ENCODE assay signal across 8 cellular contexts in genomic region chr15:45635763-45636292, GRCh38. TPM values are rescaled to one million over a fixed set of nuclear protein-coding genes. Genes with fewer than 3 reads are reported as not detected.
DNase-seq lines count a peak whose midpoint lies in the region; ATAC-seq and TF ChIP-seq lines count a peak whose summit lies in the region.

No MANE protein-coding gene starts in this region.

- peaks cover 5% of the 10 kb centered on the region in 2 experiments for H3K4me1 Mint-ChIP-seq in H9
- no peaks in the 10 kb centered on the region for H3K4me1 Mint-ChIP-seq in glutamatergic neuron (ENCODE audit: low read depth, unreplicated experiment)

- no peak overlapping the region for H3T11ph ChIP-seq in H9 (ENCODE audit: low read length)

- no peak overlapping the region for H4K5ac ChIP-seq in H9 (ENCODE audit: insufficient read length, low read depth, low read length)

- TF ChIP-seq CTCF in H9 (conservative IDR thresholded peaks at IDR 0.05) (no peak), VCaP (conservative IDR thresholded peaks at IDR 0.05) (no peak), glutamatergic neuron (IDR thresholded peaks at IDR 0.05; ENCODE audit: partially characterized antibody, unreplicated experiment) (no peak), smooth muscle cell (IDR thresholded peaks at IDR 0.05; ENCODE audit: borderline replicate concordance, insufficient read depth, poor library complexity, severe bottlenecking) (no peak)

- H3K27me3 Mint-ChIP-seq in H9 (ENCODE audit: low read depth) = peaks cover 97% of the 10 kb centered on the region
- peaks cover 6% of the 10 kb centered on the region for H3K27me3 Mint-ChIP-seq in glutamatergic neuron (ENCODE audit: unreplicated experiment)

- no peak overlapping the region for H2AFZ ChIP-seq in H9 (ENCODE audit: low read length)
- no peak overlapping the region for H2AFZ ChIP-seq in smooth muscle cell (ENCODE audit: low read depth)

- no peaks in the 10 kb centered on the region for H3K9me3 ChIP-seq in H9 (ENCODE audit: control insufficient read depth, low read depth, low read length)
- H3K9me3 ChIP-seq in smooth muscle cell (replicated peaks; ENCODE audit: low read depth) = no peaks in the 10 kb centered on the region

- H3K27me3 ChIP-seq in H9 (ENCODE audit: insufficient read depth, low read length) = peaks cover 8% of the 10 kb centered on the region; the same call in 1 of the 2 replicates
- H3K27me3 ChIP-seq in smooth muscle cell (ENCODE audit: low read depth) = no peaks in the 10 kb centered on the region

- H3K4me1 ChIP-seq in H9 (ENCODE audit: insufficient read depth, low read length) (no peaks in the 10 kb centered on the region), smooth muscle cell (ENCODE audit: low read depth) (peaks cover 7% of the 10 kb centered on the region)

- H3K23ac ChIP-seq in H9 (ENCODE audit: insufficient read length, low read depth, low read length) = no peak overlapping the region

- DNase-seq in H9 (no peak), glutamatergic neuron (no peak), smooth muscle cell (lab: John Stamatoyannopoulos, UW; ENCODE audit: unreplicated experiment) (no peak), RKO (ENCODE audit: low spot score) (no peak)
- no peak for DNase-seq in effector CD4-positive, alpha-beta T cell
- no peak for DNase-seq in activated CD4-positive, CD25-positive, alpha-beta regulatory T cell treated with anti-CD3 and anti-CD28 coated beads, Interleukin-2, amount 50 U/mL, for 72 hours

- H3K14ac ChIP-seq in H9 (ENCODE audit: insufficient read depth, low read length) = no peak overlapping the region

- no peak overlapping the region for H3K27ac ChIP-seq in H9 (ENCODE audit: insufficient read length, low read depth, low read length)
- peak overlapping the region; percentile 81 for H3K27ac ChIP-seq in VCaP
- H3K27ac ChIP-seq in smooth muscle cell (ENCODE audit: low read depth) = no peak overlapping the region

- H3K79me1 ChIP-seq in H9 (ENCODE audit: insufficient read depth, low read depth, low read length, poor library complexity, severe bottlenecking) = no peaks in the 10 kb centered on the region

- H3K9me3 Mint-ChIP-seq in H9 (no peaks in the 10 kb centered on the region), glutamatergic neuron (ENCODE audit: unreplicated experiment) (no peaks in the 10 kb centered on the region)

- no peak overlapping the region for H3K18ac ChIP-seq in H9 (ENCODE audit: insufficient read length, low read depth, low read length)

- no peak overlapping the region for H2BK5ac ChIP-seq in H9 (ENCODE audit: insufficient read length, low read length)

- no peak overlapping the region for H3K27ac Mint-ChIP-seq in H9
- no peak overlapping the region for H3K27ac Mint-ChIP-seq in glutamatergic neuron (ENCODE audit: unreplicated experiment)

- H3K4me3 ChIP-seq in smooth muscle cell = peak overlapping the region; percentile 81

- H2BK20ac ChIP-seq in H9 (ENCODE audit: low read depth, low read length, poor library complexity, severe bottlenecking) = no peak overlapping the region

- WGBS in H9 (ENCODE audit: extremely low coverage, insufficient read length, low lambda C conversion rate) = no CpG with 5 or more reads among the region's 17 CpGs
- WGBS in smooth muscle cell (ENCODE audit: low lambda C conversion rate) = 84% methylated on average over 17 of the region's 17 CpGs

- H3K23me2 ChIP-seq in H9 (ENCODE audit: insufficient read length, low read depth, low read length, poor library complexity, severe bottlenecking) = peaks cover 11% of the 10 kb centered on the region

- H3K36me3 ChIP-seq in smooth muscle cell (ENCODE audit: low read depth) = no peaks in the 10 kb centered on the region

- no peak for ATAC-seq in GM21723 (IDR thresholded peaks at IDR 0.05; ENCODE audit: unreplicated experiment)

- H4K8ac ChIP-seq in H9 (replicated peaks; ENCODE audit: insufficient read length, low read depth, low read length) = no peak overlapping the region

- H3K9ac ChIP-seq in H9 (ENCODE audit: extremely low read depth, insufficient read length, low read length) (no peak overlapping the region), smooth muscle cell (ENCODE audit: low read depth) (no peak overlapping the region)

- H3K4me3 Mint-ChIP-seq in H9 = peak overlapping the region; percentile 72 to 84
- H3K4me3 Mint-ChIP-seq in glutamatergic neuron (ENCODE audit: unreplicated experiment) = peak overlapping the region; percentile 83

- H3K36me3 Mint-ChIP-seq in H9 (ENCODE audit: insufficient read depth in 1 of 3, low read depth in 3 of 3) (no peaks in the 10 kb centered on the region), glutamatergic neuron (ENCODE audit: unreplicated experiment) (no peaks in the 10 kb centered on the region)

- H4K20me1 ChIP-seq in H9 (ENCODE audit: control insufficient read depth, insufficient read depth, insufficient read length) = no peaks in the 10 kb centered on the region
- H4K20me1 ChIP-seq in smooth muscle cell (ENCODE audit: low read depth) = no peaks in the 10 kb centered on the region

- H2BK120ac ChIP-seq in H9 (ENCODE audit: low read depth, low read length, poor library complexity, severe bottlenecking) = no peak overlapping the region

- H3K4me2 ChIP-seq in H9 (ENCODE audit: insufficient read depth, insufficient read length, low read length) = peak overlapping the region; percentile 83
- H3K4me2 ChIP-seq in smooth muscle cell = peak overlapping the region; percentile 96

- H3F3A ChIP-seq in smooth muscle cell (ENCODE audit: low read depth) = peaks cover 13% of the 10 kb centered on the region

- H3K56ac ChIP-seq in H9 (ENCODE audit: insufficient read length, low read depth, low read length) = no peak overlapping the region

- H4K91ac ChIP-seq in H9 (ENCODE audit: insufficient read length, low read depth, low read length) = no peak overlapping the region

- H3K79me2 ChIP-seq in H9 (ENCODE audit: insufficient read depth, low read length) (no peaks in the 10 kb centered on the region), smooth muscle cell (ENCODE audit: low read depth) (no peaks in the 10 kb centered on the region)

- H3K4ac ChIP-seq in H9 (ENCODE audit: low read depth, low read length) = no peak overlapping the region

- H2BK15ac ChIP-seq in H9 (ENCODE audit: low read depth, low read length) = no peak overlapping the region

- no peak overlapping the region for H2AK5ac ChIP-seq in H9 (ENCODE audit: insufficient read length, low read length)

- no peak overlapping the region for H2BK12ac ChIP-seq in H9 (ENCODE audit: insufficient read length, low read depth, low read length)

RNA-seq across cellular contexts. Expression of gene SQOR, which starts 1.0 kb away (rescaled TPM):
- total RNA-seq in H9 (2021) (0.17 TPM in 1 of 2 replicates, not detected in the other), glutamatergic neuron (ENCODE audit: unreplicated experiment) (not detected), smooth muscle cell (9.9 and 10.9 TPM in 2 replicates)
- 9.4 and 14.0 TPM in 2 replicates for polyA plus RNA-seq in smooth muscle cell

RNA-seq across cellular contexts. Expression of gene BLOC1S6, which starts 48.6 kb away (rescaled TPM):
- total RNA-seq in H9 (2021) (36.9 and 39.7 TPM in 2 replicates), glutamatergic neuron (ENCODE audit: unreplicated experiment) (38.7 TPM), smooth muscle cell (50.3 and 81.6 TPM in 2 replicates)
- polyA plus RNA-seq in smooth muscle cell = 30.4 and 34.8 TPM in 2 replicates
